Comparison of ENCODE assay signal across 2 cellular contexts in genomic region chr12:116571089-116571488, GRCh38.
A peak's percentile ranks its signal among the peaks of the same experiment; 100 is the strongest.
TF ChIP-seq lines count a peak whose summit lies in the region.

No MANE protein-coding gene starts in this region.

TF ChIP-seq in HEK293, 187 proteins besides CTCF, POLR2A, EP300 and RAD21:
- TF ChIP-seq KLF9 (tag by site-specific recombination; IDR thresholded peaks at IDR 0.05; ENCODE audit: low read depth) (no peak), ZNF239 (tag by site-specific recombination; IDR thresholded peaks at IDR 0.05) (peak; percentile 88; the same call in 1 of the 2 replicates)
TF ChIP-seq in HEK293: peak in this region for 1.

TF ChIP-seq in K562, 482 proteins besides CTCF, POLR2A, EP300 and RAD21:
- TF ChIP-seq, protein P1, sequence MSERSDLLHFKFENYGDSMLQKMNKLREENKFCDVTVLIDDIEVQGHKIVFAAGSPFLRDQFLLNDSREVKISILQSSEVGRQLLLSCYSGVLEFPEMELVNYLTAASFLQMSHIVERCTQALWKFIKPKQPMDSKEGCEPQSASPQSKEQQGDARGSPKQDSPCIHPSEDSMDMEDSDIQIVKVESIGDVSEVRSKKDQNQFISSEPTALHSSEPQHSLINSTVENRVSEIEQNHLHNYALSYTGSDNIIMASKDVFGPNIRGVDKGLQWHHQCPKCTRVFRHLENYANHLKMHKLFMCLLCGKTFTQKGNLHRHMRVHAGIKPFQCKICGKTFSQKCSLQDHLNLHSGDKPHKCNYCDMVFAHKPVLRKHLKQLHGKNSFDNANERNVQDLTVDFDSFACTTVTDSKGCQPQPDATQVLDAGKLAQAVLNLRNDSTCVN (CRISPR knock-in tag; IDR thresholded peaks at IDR 0.05) = no peak
- TF ChIP-seq CEBPG (CRISPR knock-in tag; IDR thresholded peaks at IDR 0.05) (no peak), CEBPG (tag; conservative IDR thresholded peaks at IDR 0.05 in 1 of 2, IDR thresholded peaks at IDR 0.05 in 1 of 2) (no peak), GABPB2 (CRISPR knock-in tag; conservative IDR thresholded peaks at IDR 0.05) (no peak), RNF219 (CRISPR knock-in tag; IDR thresholded peaks at IDR 0.05) (no peak), ZNF134 (CRISPR knock-in tag; conservative IDR thresholded peaks at IDR 0.05) (no peak), ZNF444 (CRISPR knock-in tag; IDR thresholded peaks at IDR 0.05) (no peak), ZNF239 (CRISPR knock-in tag; IDR thresholded peaks at IDR 0.05) (peak; percentile 96), MYC (IDR thresholded peaks at IDR 0.05; ENCODE audit: low read depth, low read length) (no peak), MYC (CRISPR knock-in tag; IDR thresholded peaks at IDR 0.05; ENCODE audit: borderline replicate concordance, low read depth) (no peak), BCOR (IDR thresholded peaks at IDR 0.05) (peak; percentile 42; the same call in 1 of the 2 replicates), ZBTB40 (IDR thresholded peaks at IDR 0.05) (no peak), ZBTB40 (CRISPR knock-in tag; IDR thresholded peaks at IDR 0.05) (no peak), TEAD4 (IDR thresholded peaks at IDR 0.05; ENCODE audit: low read length) (no peak), TEAD4 (CRISPR knock-in tag; IDR thresholded peaks at IDR 0.05; ENCODE audit: borderline replicate concordance) (no peak), RBM25 (IDR thresholded peaks at IDR 0.05; ENCODE audit: low read depth, low read length, severe bottlenecking) (peak; percentile 78), MTF1 (CRISPR knock-in tag; IDR thresholded peaks at IDR 0.05; ENCODE audit: borderline replicate concordance) (no peak), IFI16 (CRISPR knock-in tag; IDR thresholded peaks at IDR 0.05) (no peak)
- TF ChIP-seq, protein P2, sequence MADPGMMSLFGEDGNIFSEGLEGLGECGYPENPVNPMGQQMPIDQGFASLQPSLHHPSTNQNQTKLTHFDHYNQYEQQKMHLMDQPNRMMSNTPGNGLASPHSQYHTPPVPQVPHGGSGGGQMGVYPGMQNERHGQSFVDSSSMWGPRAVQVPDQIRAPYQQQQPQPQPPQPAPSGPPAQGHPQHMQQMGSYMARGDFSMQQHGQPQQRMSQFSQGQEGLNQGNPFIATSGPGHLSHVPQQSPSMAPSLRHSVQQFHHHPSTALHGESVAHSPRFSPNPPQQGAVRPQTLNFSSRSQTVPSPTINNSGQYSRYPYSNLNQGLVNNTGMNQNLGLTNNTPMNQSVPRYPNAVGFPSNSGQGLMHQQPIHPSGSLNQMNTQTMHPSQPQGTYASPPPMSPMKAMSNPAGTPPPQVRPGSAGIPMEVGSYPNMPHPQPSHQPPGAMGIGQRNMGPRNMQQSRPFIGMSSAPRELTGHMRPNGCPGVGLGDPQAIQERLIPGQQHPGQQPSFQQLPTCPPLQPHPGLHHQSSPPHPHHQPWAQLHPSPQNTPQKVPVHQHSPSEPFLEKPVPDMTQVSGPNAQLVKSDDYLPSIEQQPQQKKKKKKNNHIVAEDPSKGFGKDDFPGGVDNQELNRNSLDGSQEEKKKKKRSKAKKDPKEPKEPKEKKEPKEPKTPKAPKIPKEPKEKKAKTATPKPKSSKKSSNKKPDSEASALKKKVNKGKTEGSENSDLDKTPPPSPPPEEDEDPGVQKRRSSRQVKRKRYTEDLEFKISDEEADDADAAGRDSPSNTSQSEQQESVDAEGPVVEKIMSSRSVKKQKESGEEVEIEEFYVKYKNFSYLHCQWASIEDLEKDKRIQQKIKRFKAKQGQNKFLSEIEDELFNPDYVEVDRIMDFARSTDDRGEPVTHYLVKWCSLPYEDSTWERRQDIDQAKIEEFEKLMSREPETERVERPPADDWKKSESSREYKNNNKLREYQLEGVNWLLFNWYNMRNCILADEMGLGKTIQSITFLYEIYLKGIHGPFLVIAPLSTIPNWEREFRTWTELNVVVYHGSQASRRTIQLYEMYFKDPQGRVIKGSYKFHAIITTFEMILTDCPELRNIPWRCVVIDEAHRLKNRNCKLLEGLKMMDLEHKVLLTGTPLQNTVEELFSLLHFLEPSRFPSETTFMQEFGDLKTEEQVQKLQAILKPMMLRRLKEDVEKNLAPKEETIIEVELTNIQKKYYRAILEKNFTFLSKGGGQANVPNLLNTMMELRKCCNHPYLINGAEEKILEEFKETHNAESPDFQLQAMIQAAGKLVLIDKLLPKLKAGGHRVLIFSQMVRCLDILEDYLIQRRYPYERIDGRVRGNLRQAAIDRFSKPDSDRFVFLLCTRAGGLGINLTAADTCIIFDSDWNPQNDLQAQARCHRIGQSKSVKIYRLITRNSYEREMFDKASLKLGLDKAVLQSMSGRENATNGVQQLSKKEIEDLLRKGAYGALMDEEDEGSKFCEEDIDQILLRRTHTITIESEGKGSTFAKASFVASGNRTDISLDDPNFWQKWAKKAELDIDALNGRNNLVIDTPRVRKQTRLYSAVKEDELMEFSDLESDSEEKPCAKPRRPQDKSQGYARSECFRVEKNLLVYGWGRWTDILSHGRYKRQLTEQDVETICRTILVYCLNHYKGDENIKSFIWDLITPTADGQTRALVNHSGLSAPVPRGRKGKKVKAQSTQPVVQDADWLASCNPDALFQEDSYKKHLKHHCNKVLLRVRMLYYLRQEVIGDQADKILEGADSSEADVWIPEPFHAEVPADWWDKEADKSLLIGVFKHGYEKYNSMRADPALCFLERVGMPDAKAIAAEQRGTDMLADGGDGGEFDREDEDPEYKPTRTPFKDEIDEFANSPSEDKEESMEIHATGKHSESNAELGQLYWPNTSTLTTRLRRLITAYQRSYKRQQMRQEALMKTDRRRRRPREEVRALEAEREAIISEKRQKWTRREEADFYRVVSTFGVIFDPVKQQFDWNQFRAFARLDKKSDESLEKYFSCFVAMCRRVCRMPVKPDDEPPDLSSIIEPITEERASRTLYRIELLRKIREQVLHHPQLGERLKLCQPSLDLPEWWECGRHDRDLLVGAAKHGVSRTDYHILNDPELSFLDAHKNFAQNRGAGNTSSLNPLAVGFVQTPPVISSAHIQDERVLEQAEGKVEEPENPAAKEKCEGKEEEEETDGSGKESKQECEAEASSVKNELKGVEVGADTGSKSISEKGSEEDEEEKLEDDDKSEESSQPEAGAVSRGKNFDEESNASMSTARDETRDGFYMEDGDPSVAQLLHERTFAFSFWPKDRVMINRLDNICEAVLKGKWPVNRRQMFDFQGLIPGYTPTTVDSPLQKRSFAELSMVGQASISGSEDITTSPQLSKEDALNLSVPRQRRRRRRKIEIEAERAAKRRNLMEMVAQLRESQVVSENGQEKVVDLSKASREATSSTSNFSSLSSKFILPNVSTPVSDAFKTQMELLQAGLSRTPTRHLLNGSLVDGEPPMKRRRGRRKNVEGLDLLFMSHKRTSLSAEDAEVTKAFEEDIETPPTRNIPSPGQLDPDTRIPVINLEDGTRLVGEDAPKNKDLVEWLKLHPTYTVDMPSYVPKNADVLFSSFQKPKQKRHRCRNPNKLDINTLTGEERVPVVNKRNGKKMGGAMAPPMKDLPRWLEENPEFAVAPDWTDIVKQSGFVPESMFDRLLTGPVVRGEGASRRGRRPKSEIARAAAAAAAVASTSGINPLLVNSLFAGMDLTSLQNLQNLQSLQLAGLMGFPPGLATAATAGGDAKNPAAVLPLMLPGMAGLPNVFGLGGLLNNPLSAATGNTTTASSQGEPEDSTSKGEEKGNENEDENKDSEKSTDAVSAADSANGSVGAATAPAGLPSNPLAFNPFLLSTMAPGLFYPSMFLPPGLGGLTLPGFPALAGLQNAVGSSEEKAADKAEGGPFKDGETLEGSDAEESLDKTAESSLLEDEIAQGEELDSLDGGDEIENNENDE (IDR thresholded peaks at IDR 0.05; ENCODE audit: low read depth, low read length) = no peak
- TF ChIP-seq, protein P3, sequence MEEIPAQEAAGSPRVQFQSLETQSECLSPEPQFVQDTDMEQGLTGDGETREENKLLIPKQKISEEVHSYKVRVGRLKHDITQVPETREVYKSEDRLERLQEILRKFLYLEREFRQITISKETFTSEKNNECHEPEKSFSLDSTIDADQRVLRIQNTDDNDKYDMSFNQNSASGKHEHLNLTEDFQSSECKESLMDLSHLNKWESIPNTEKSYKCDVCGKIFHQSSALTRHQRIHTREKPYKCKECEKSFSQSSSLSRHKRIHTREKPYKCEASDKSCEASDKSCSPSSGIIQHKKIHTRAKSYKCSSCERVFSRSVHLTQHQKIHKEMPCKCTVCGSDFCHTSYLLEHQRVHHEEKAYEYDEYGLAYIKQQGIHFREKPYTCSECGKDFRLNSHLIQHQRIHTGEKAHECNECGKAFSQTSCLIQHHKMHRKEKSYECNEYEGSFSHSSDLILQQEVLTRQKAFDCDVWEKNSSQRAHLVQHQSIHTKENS (CRISPR knock-in tag; IDR thresholded peaks at IDR 0.05) = no peak
TF ChIP-seq in K562: peak in this region for 3.
